Comparison of ENCODE assay signal across 1 cellular context in the genomic region with DNA sequence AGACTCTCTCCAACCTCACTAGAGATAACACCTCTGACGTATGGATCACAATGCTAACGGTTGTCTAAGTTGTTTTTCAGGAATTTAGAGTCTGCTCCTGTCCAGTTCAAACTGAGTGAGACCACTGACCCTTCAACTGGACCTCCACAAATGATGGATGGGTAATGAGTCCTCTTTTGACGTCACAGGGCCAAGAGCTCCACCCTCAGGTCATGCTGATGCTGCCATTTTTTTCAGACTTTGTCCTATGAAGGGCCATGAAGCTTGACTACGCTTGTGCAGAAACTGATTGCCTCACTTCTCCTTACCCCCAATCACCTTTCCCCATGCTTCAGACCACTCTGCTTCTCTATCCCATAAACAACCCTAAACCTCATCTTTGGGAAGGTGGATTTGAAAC.
TF ChIP-seq lines count a peak whose summit lies in the region.

No MANE protein-coding gene starts in this region.

TF ChIP-seq in HCT116, 20 proteins besides CTCF, POLR2A, EP300 and RAD21:
- TF ChIP-seq TCF7L2 (IDR thresholded peaks at IDR 0.05; ENCODE audit: borderline replicate concordance, extremely low read depth, insufficient read depth, insufficient read length) (no peak), ZFX (IDR thresholded peaks at IDR 0.05) (no peak), ELF1 (IDR thresholded peaks at IDR 0.05; ENCODE audit: borderline replicate concordance, low read depth) (no peak), SRF (IDR thresholded peaks at IDR 0.05; ENCODE audit: low read depth) (no peak), JUND (IDR thresholded peaks at IDR 0.05) (no peak), FOSL1 (IDR thresholded peaks at IDR 0.05; ENCODE audit: low read depth) (no peak), POLR2AphosphoS5 (IDR thresholded peaks at IDR 0.05; ENCODE audit: low read depth, low read length) (no peak)
- TF ChIP-seq, protein P1, sequence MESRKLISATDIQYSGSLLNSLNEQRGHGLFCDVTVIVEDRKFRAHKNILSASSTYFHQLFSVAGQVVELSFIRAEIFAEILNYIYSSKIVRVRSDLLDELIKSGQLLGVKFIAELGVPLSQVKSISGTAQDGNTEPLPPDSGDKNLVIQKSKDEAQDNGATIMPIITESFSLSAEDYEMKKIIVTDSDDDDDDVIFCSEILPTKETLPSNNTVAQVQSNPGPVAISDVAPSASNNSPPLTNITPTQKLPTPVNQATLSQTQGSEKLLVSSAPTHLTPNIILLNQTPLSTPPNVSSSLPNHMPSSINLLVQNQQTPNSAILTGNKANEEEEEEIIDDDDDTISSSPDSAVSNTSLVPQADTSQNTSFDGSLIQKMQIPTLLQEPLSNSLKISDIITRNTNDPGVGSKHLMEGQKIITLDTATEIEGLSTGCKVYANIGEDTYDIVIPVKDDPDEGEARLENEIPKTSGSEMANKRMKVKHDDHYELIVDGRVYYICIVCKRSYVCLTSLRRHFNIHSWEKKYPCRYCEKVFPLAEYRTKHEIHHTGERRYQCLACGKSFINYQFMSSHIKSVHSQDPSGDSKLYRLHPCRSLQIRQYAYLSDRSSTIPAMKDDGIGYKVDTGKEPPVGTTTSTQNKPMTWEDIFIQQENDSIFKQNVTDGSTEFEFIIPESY (IDR thresholded peaks at IDR 0.05; ENCODE audit: extremely low read depth, insufficient replicate concordance, low read length) = no peak
